ENCODE assay signal across 1 cellular context in genomic region chr9:134064711-134065110, GRCh38.
TF ChIP-seq lines count a peak whose summit lies in the region.

No MANE protein-coding gene starts in this region.

TF ChIP-seq in H1, 55 proteins besides CTCF, POLR2A, EP300 and RAD21:
- TF ChIP-seq CHD1 (IDR thresholded peaks at IDR 0.05; ENCODE audit: low read depth, low read length) (no peak), JUN (IDR thresholded peaks at IDR 0.05; ENCODE audit: low read depth, low read length) (no peak), MAX (IDR thresholded peaks at IDR 0.05) (no peak), BCL11A (IDR thresholded peaks at IDR 0.05; ENCODE audit: low read depth in 2 of 2, low read length in 2 of 2) (no peak), RXRA (IDR thresholded peaks at IDR 0.05; ENCODE audit: insufficient read depth, low read depth, low read length) (no peak), POU5F1 (IDR thresholded peaks at IDR 0.05; ENCODE audit: low read depth, low read length) (no peak), CTBP2 (IDR thresholded peaks at IDR 0.05; ENCODE audit: borderline replicate concordance, insufficient read depth, insufficient read length, low read length) (no peak), SP1 (IDR thresholded peaks at IDR 0.05; ENCODE audit: low read depth, low read length) (no peak), RBBP5 (IDR thresholded peaks at IDR 0.05; ENCODE audit: borderline replicate concordance, low read depth, low read length) (no peak), NANOG (IDR thresholded peaks at IDR 0.05; ENCODE audit: insufficient read depth, low read depth, low read length, poor library complexity, severe bottlenecking) (no peak)
